In the genomic region with DNA sequence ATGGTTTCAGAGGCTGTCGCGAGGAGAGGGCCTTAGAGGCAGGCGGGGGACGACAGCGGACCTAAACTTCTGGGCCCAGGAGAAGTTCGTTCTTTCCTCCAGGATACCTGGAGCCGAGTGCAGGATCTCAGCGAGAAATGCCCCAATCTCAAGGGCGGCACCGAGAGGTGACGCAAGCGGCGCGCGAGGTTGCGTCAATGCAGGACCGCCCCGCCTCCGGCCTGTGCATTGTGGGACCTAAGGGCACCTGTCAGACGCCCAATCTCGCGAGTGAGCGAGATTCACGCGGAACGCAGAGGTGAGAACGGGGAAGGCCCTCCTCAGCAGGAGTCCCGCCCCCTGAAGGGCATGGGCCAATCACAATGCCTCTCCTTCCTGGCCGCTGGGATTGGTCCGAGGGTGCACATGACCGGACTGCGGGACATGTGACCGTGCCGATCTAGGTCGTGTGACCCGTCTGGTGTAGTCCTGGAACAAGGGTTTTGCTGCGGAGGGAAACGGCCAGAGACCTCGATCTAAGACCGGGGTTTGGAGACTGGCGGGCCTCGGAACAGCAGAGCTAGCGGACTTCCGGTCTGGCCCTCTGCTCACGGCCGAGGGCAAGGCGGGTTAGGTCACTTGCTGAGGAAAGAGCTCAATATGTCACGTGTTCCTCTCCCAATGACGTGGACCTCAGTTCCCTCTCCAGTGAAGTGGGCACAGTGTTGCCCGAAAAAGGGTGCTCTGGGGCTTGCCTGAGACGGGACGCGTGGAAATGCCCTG, we compare ENCODE assay signal across 1 cellular context.
TF ChIP-seq lines count a peak whose summit lies in the region.

No MANE protein-coding gene starts in this region.

TF ChIP-seq in GM12878, 131 proteins besides CTCF, POLR2A, EP300 and RAD21 (continued from another document and continues in another):
- TF ChIP-seq, protein P1, sequence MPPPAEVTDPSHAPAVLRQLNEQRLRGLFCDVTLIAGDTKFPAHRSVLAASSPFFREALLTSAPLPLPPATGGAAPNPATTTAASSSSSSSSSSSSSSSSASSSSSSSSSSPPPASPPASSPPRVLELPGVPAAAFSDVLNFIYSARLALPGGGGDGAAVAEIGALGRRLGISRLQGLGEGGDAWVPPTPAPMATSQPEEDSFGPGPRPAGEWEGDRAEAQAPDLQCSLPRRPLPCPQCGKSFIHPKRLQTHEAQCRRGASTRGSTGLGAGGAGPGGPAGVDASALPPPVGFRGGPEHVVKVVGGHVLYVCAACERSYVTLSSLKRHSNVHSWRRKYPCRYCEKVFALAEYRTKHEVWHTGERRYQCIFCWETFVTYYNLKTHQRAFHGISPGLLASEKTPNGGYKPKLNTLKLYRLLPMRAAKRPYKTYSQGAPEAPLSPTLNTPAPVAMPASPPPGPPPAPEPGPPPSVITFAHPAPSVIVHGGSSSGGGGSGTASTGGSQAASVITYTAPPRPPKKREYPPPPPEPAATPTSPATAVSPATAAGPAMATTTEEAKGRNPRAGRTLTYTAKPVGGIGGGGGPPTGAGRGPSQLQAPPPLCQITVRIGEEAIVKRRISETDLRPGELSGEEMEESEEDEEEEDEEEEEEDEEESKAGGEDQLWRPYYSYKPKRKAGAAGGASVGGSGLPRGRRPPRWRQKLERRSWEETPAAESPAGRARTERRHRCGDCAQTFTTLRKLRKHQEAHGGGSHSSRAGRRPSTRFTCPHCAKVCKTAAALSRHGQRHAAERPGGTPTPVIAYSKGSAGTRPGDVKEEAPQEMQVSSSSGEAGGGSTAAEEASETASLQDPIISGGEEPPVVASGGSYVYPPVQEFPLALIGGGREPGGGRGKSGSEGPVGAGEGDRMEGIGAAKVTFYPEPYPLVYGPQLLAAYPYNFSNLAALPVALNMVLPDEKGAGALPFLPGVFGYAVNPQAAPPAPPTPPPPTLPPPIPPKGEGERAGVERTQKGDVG (CRISPR knock-in tag; IDR thresholded peaks at IDR 0.05) = no peak
- no peak for TF ChIP-seq MEF2A (IDR thresholded peaks at IDR 0.05; ENCODE audit: insufficient read depth, low read depth, low read length)
- no peak for TF ChIP-seq SREBF2 (IDR thresholded peaks at IDR 0.05; ENCODE audit: low read length)
- TF ChIP-seq EED (IDR thresholded peaks at IDR 0.05; ENCODE audit: low read depth) = peak; percentile 56; the same call in 1 of the 2 replicates
- TF ChIP-seq MTA2 (IDR thresholded peaks at IDR 0.05; ENCODE audit: low read depth) = peak; percentile 6; the same call in 1 of the 2 replicates
- TF ChIP-seq JUND (IDR thresholded peaks at IDR 0.05; ENCODE audit: low read depth, low read length) = no peak
- TF ChIP-seq TCF7 (IDR thresholded peaks at IDR 0.05; ENCODE audit: borderline replicate concordance) = no peak
- TF ChIP-seq WRNIP1 (IDR thresholded peaks at IDR 0.05; ENCODE audit: borderline replicate concordance, low read depth, low read length) = no peak
- TF ChIP-seq CBFB (IDR thresholded peaks at IDR 0.05; ENCODE audit: low read depth) = peak; percentile 100
- peak; percentile 100 for TF ChIP-seq RCOR1 (conservative IDR thresholded peaks at IDR 0.05; ENCODE audit: low read depth, low read length)
- TF ChIP-seq SP1 (IDR thresholded peaks at IDR 0.05; ENCODE audit: low read depth, low read length) = peak; percentile 96
- TF ChIP-seq, protein P2, sequence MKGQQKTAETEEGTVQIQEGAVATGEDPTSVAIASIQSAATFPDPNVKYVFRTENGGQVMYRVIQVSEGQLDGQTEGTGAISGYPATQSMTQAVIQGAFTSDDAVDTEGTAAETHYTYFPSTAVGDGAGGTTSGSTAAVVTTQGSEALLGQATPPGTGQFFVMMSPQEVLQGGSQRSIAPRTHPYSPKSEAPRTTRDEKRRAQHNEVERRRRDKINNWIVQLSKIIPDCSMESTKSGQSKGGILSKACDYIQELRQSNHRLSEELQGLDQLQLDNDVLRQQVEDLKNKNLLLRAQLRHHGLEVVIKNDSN (IDR thresholded peaks at IDR 0.05; ENCODE audit: borderline replicate concordance, extremely low read length, insufficient read depth, low read depth, low read length) = peak; percentile 98
- no peak for TF ChIP-seq EZH2 (IDR thresholded peaks at IDR 0.05; ENCODE audit: borderline replicate concordance, control insufficient read depth, low read depth, low read length)
- TF ChIP-seq, protein P3, sequence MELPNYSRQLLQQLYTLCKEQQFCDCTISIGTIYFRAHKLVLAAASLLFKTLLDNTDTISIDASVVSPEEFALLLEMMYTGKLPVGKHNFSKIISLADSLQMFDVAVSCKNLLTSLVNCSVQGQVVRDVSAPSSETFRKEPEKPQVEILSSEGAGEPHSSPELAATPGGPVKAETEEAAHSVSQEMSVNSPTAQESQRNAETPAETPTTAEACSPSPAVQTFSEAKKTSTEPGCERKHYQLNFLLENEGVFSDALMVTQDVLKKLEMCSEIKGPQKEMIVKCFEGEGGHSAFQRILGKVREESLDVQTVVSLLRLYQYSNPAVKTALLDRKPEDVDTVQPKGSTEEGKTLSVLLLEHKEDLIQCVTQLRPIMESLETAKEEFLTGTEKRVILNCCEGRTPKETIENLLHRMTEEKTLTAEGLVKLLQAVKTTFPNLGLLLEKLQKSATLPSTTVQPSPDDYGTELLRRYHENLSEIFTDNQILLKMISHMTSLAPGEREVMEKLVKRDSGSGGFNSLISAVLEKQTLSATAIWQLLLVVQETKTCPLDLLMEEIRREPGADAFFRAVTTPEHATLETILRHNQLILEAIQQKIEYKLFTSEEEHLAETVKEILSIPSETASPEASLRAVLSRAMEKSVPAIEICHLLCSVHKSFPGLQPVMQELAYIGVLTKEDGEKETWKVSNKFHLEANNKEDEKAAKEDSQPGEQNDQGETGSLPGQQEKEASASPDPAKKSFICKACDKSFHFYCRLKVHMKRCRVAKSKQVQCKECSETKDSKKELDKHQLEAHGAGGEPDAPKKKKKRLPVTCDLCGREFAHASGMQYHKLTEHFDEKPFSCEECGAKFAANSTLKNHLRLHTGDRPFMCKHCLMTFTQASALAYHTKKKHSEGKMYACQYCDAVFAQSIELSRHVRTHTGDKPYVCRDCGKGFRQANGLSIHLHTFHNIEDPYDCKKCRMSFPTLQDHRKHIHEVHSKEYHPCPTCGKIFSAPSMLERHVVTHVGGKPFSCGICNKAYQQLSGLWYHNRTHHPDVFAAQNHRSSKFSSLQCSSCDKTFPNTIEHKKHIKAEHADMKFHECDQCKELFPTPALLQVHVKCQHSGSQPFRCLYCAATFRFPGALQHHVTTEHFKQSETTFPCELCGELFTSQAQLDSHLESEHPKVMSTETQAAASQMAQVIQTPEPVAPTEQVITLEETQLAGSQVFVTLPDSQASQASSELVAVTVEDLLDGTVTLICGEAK (IDR thresholded peaks at IDR 0.05; ENCODE audit: borderline replicate concordance) = peak; percentile 73
- TF ChIP-seq BACH1 (IDR thresholded peaks at IDR 0.05; ENCODE audit: borderline replicate concordance) = no peak
- TF ChIP-seq PAX5 (IDR thresholded peaks at IDR 0.05; ENCODE audit: borderline replicate concordance, low read depth, low read length) = 0 out of 2 replicates have a peak, but pooled peaks have one; percentile 31
- TF ChIP-seq, protein P4, sequence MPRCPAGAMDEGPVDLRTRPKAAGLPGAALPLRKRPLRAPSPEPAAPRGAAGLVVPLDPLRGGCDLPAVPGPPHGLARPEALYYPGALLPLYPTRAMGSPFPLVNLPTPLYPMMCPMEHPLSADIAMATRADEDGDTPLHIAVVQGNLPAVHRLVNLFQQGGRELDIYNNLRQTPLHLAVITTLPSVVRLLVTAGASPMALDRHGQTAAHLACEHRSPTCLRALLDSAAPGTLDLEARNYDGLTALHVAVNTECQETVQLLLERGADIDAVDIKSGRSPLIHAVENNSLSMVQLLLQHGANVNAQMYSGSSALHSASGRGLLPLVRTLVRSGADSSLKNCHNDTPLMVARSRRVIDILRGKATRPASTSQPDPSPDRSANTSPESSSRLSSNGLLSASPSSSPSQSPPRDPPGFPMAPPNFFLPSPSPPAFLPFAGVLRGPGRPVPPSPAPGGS (IDR thresholded peaks at IDR 0.05; ENCODE audit: borderline replicate concordance, insufficient read depth, low read depth, low read length, poor library complexity, severe bottlenecking) = no peak
- no peak; the same call in 1 of the 2 replicates for TF ChIP-seq RFX5 (IDR thresholded peaks at IDR 0.05; ENCODE audit: low read depth, low read length)
- TF ChIP-seq MTA3 (IDR thresholded peaks at IDR 0.05; ENCODE audit: borderline replicate concordance, low read length) = no peak
- no peak for TF ChIP-seq CBX3 (IDR thresholded peaks at IDR 0.05; ENCODE audit: borderline replicate concordance, low read depth)
- TF ChIP-seq TCF12 (IDR thresholded peaks at IDR 0.05; ENCODE audit: low read depth, low read length) = peak; percentile 64; the same call in 1 of the 2 replicates
- TF ChIP-seq ASH2L (IDR thresholded peaks at IDR 0.05; ENCODE audit: borderline replicate concordance, low read depth) = 0 out of 2 replicates have a peak, but pooled peaks have one; percentile 51
- TF ChIP-seq, protein P5, sequence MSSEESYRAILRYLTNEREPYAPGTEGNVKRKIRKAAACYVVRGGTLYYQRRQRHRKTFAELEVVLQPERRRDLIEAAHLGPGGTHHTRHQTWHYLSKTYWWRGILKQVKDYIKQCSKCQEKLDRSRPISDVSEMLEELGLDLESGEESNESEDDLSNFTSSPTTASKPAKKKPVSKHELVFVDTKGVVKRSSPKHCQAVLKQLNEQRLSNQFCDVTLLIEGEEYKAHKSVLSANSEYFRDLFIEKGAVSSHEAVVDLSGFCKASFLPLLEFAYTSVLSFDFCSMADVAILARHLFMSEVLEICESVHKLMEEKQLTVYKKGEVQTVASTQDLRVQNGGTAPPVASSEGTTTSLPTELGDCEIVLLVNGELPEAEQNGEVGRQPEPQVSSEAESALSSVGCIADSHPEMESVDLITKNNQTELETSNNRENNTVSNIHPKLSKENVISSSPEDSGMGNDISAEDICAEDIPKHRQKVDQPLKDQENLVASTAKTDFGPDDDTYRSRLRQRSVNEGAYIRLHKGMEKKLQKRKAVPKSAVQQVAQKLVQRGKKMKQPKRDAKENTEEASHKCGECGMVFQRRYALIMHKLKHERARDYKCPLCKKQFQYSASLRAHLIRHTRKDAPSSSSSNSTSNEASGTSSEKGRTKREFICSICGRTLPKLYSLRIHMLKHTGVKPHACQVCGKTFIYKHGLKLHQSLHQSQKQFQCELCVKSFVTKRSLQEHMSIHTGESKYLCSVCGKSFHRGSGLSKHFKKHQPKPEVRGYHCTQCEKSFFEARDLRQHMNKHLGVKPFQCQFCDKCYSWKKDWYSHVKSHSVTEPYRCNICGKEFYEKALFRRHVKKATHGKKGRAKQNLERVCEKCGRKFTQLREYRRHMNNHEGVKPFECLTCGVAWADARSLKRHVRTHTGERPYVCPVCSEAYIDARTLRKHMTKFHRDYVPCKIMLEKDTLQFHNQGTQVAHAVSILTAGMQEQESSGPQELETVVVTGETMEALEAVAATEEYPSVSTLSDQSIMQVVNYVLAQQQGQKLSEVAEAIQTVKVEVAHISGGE (CRISPR knock-in tag; IDR thresholded peaks at IDR 0.05) = no peak
- peak; percentile 55 for TF ChIP-seq NR2C1 (IDR thresholded peaks at IDR 0.05)
- no peak; the same call in 1 of the 2 replicates for TF ChIP-seq JUNB (IDR thresholded peaks at IDR 0.05)
- TF ChIP-seq TAF1 (IDR thresholded peaks at IDR 0.05; ENCODE audit: borderline replicate concordance, low read depth, low read length) = peak; percentile 52; the same call in 1 of the 2 replicates
- peak; percentile 93 for TF ChIP-seq POLR2AphosphoS2 (IDR thresholded peaks at IDR 0.05; ENCODE audit: low read depth, low read length)
- peak; percentile 20 for TF ChIP-seq MEF2B (IDR thresholded peaks at IDR 0.05; ENCODE audit: partially characterized antibody, poor library complexity, severe bottlenecking)
- no peak; the same call in 1 of the 2 replicates for TF ChIP-seq LARP7 (IDR thresholded peaks at IDR 0.05)
- TF ChIP-seq RBBP5 (conservative IDR thresholded peaks at IDR 0.05) = no peak
- peak; percentile 100 for TF ChIP-seq BRCA1 (IDR thresholded peaks at IDR 0.05; ENCODE audit: low read depth, low read length)
- no peak; the same call in 1 of the 2 replicates for TF ChIP-seq NR2F1 (conservative IDR thresholded peaks at IDR 0.05)
- TF ChIP-seq, protein P6, sequence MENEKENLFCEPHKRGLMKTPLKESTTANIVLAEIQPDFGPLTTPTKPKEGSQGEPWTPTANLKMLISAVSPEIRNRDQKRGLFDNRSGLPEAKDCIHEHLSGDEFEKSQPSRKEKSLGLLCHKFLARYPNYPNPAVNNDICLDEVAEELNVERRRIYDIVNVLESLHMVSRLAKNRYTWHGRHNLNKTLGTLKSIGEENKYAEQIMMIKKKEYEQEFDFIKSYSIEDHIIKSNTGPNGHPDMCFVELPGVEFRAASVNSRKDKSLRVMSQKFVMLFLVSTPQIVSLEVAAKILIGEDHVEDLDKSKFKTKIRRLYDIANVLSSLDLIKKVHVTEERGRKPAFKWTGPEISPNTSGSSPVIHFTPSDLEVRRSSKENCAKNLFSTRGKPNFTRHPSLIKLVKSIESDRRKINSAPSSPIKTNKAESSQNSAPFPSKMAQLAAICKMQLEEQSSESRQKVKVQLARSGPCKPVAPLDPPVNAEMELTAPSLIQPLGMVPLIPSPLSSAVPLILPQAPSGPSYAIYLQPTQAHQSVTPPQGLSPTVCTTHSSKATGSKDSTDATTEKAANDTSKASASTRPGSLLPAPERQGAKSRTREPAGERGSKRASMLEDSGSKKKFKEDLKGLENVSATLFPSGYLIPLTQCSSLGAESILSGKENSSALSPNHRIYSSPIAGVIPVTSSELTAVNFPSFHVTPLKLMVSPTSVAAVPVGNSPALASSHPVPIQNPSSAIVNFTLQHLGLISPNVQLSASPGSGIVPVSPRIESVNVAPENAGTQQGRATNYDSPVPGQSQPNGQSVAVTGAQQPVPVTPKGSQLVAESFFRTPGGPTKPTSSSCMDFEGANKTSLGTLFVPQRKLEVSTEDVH (IDR thresholded peaks at IDR 0.05; ENCODE audit: low read depth, partially characterized antibody) = peak; percentile 32
- TF ChIP-seq IKZF1 (conservative IDR thresholded peaks at IDR 0.05) = peak; percentile 74
- peak; percentile 55; the same call in 1 of the 2 replicates for TF ChIP-seq YY1 (IDR thresholded peaks at IDR 0.05; ENCODE audit: low read depth, low read length)
- no peak for TF ChIP-seq ESRRA (IDR thresholded peaks at IDR 0.05; ENCODE audit: low read length)
- no peak for TF ChIP-seq BCL11A (IDR thresholded peaks at IDR 0.05; ENCODE audit: low read depth, low read length)
- peak; percentile 96 for TF ChIP-seq POLR2AphosphoS5 (IDR thresholded peaks at IDR 0.05; ENCODE audit: low read length)
- TF ChIP-seq IRF4 (IDR thresholded peaks at IDR 0.05; ENCODE audit: low read depth, low read length) = no peak; the same call in 1 of the 2 replicates
- no peak for TF ChIP-seq BMI1 (IDR thresholded peaks at IDR 0.05; ENCODE audit: borderline replicate concordance)
